13 cellular contexts compared by ENCODE assay signal in genomic region chr9:130766904-130767262, GRCh38.
DNase-seq lines count a peak whose midpoint lies in the region; ATAC-seq, FAIRE-seq and TF ChIP-seq lines count a peak whose summit lies in the region.
"Had no signal": no experiment of that assay in that cellular context is flagged by ENCODE, and none has a peak within 500 bp of the region (broad histone marks: within the 10 kb centered on the region; RNA-seq: fewer than 3 reads in every experiment).

No MANE protein-coding gene starts in this region.

- no peak for TF ChIP-seq CTCF in coronary artery (IDR thresholded peaks at IDR 0.05)

- no peak for FAIRE-seq in H54 (lab: Jason Lieb, UNC)

- no peak for DNase-seq in stimulated activated naive CD8-positive, alpha-beta T cell treated with anti-CD3 and anti-CD28 coated beads, Interleukin-15, Interleukin-2, amounts not matched to agents 100 U/mL and 50 U/mL, for 24 hours
- no peak for DNase-seq in effector memory CD8-positive, alpha-beta T cell
- DNase-seq in naive thymus-derived CD8-positive, alpha-beta T cell: no peak
- DNase-seq in cortex of kidney (lab: John Stamatoyannopoulos, UW) (no peak), coronary artery (ENCODE audit: low spot score) (no peak), H54 (ENCODE audit: insufficient read length, low spot score) (no peak)
- DNase-seq: activated CD4-positive, alpha-beta T cell treated with anti-CD3 and anti-CD28 coated beads, Interleukin-2, amount 10 ng/mL, durations not matched to agents 7 days and 5 days; kidney glomerular epithelial cell; NCI-H226; SHP77 treated with DMSO at 0.1 percent for 48 hours had no signal

- H3K4me1 Mint-ChIP-seq in stimulated activated naive CD8-positive, alpha-beta T cell treated with anti-CD3 and anti-CD28 coated beads, Interleukin-15, Interleukin-2, amounts not matched to agents 100 ng/mL and 50 ng/mL, for 24 hours (ENCODE audit: low read depth): peaks cover 65% of the 10 kb centered on the region
- peaks cover 37 to 53% of the 10 kb centered on the region in 2 donors for H3K4me1 Mint-ChIP-seq in effector memory CD8-positive, alpha-beta T cell (ENCODE audit: low read depth in 2 of 2)
- peaks cover 32 to 64% (median 54%) of the 10 kb centered on the region in 4 donors for H3K4me1 Mint-ChIP-seq in naive thymus-derived CD8-positive, alpha-beta T cell

- H3K27ac Mint-ChIP-seq in stimulated activated naive CD8-positive, alpha-beta T cell treated with anti-CD3 and anti-CD28 coated beads, Interleukin-15, Interleukin-2, amounts not matched to agents 100 ng/mL and 50 ng/mL, for 24 hours: peak overlapping the region; percentile 50
- peak overlapping the region; percentile 75 to 88 for H3K27ac Mint-ChIP-seq in effector memory CD8-positive, alpha-beta T cell
- H3K27ac Mint-ChIP-seq in naive thymus-derived CD8-positive, alpha-beta T cell: peak overlapping the region in 8 of 10 donors; percentile 3 to 71 (median 42)
- H3K27ac Mint-ChIP-seq: activated CD4-positive, alpha-beta T cell treated with anti-CD3 and anti-CD28 coated beads, Interleukin-2, amount 10 ng/mL, durations not matched to agents 7 days and 5 days had no signal

- H3K4me3 ChIP-seq in coronary artery: no peak overlapping the region

- no peak for TF ChIP-seq POLR2A in H54 (IDR thresholded peaks at IDR 0.05; ENCODE audit: low read depth, low read length)

- H3K9me3 Mint-ChIP-seq in stimulated activated naive CD8-positive, alpha-beta T cell treated with anti-CD3 and anti-CD28 coated beads, Interleukin-15, Interleukin-2, amounts not matched to agents 100 ng/mL and 50 ng/mL, for 24 hours: no peaks in the 10 kb centered on the region
- no peaks in the 10 kb centered on the region for H3K9me3 Mint-ChIP-seq in effector memory CD8-positive, alpha-beta T cell
- H3K9me3 Mint-ChIP-seq in naive thymus-derived CD8-positive, alpha-beta T cell: no peaks in the 10 kb centered on the region
- H3K9me3 Mint-ChIP-seq: activated CD4-positive, alpha-beta T cell treated with anti-CD3 and anti-CD28 coated beads, Interleukin-2, amount 10 ng/mL, durations not matched to agents 7 days and 5 days had no signal

- peak overlapping the region in 1 of 2 donors; percentile 59 for H3K27ac ChIP-seq in coronary artery
- H3K27ac ChIP-seq: C4-2B had no signal

- H3K36me3 Mint-ChIP-seq in stimulated activated naive CD8-positive, alpha-beta T cell treated with anti-CD3 and anti-CD28 coated beads, Interleukin-15, Interleukin-2, amounts not matched to agents 100 ng/mL and 50 ng/mL, for 24 hours (ENCODE audit: low read depth): no peaks in the 10 kb centered on the region
- no peaks in the 10 kb centered on the region for H3K36me3 Mint-ChIP-seq in effector memory CD8-positive, alpha-beta T cell (ENCODE audit: insufficient read depth)
- no peaks in the 10 kb centered on the region for H3K36me3 Mint-ChIP-seq in naive thymus-derived CD8-positive, alpha-beta T cell

- no peak for ATAC-seq in stimulated activated naive CD8-positive, alpha-beta T cell treated with anti-CD3 and anti-CD28 coated beads, Interleukin-15, Interleukin-2, amounts not matched to agents 100 U/mL and 50 U/mL, for 24 hours
- ATAC-seq in effector memory CD8-positive, alpha-beta T cell (replicated peaks): no peak
- ATAC-seq in naive thymus-derived CD8-positive, alpha-beta T cell: no peak
- no peak for ATAC-seq in HG03354 (IDR thresholded peaks at IDR 0.05; ENCODE audit: poor library complexity, severe bottlenecking, unreplicated experiment)

- POLR2A ChIA-PET in naive thymus-derived CD8-positive, alpha-beta T cell (lab: Charles Lee): no interaction called here

- H3K4me3 Mint-ChIP-seq in stimulated activated naive CD8-positive, alpha-beta T cell treated with anti-CD3 and anti-CD28 coated beads, Interleukin-15, Interleukin-2, amounts not matched to agents 100 ng/mL and 50 ng/mL, for 24 hours: no peak overlapping the region
- H3K4me3 Mint-ChIP-seq in effector memory CD8-positive, alpha-beta T cell: no peak overlapping the region
- H3K4me3 Mint-ChIP-seq in naive thymus-derived CD8-positive, alpha-beta T cell: peak overlapping the region in 1 of 10 donors; percentile 66
- H3K4me3 Mint-ChIP-seq: activated CD4-positive, alpha-beta T cell treated with anti-CD3 and anti-CD28 coated beads, Interleukin-2, amount 10 ng/mL, durations not matched to agents 7 days and 5 days had no signal

- no peaks in the 10 kb centered on the region for H3K27me3 Mint-ChIP-seq in stimulated activated naive CD8-positive, alpha-beta T cell treated with anti-CD3 and anti-CD28 coated beads, Interleukin-15, Interleukin-2, amounts not matched to agents 100 ng/mL and 50 ng/mL, for 24 hours
- no peaks in the 10 kb centered on the region for H3K27me3 Mint-ChIP-seq in effector memory CD8-positive, alpha-beta T cell
- H3K27me3 Mint-ChIP-seq in naive thymus-derived CD8-positive, alpha-beta T cell: no peaks in the 10 kb centered on the region
- H3K27me3 Mint-ChIP-seq: activated CD4-positive, alpha-beta T cell treated with anti-CD3 and anti-CD28 coated beads, Interleukin-2, amount 10 ng/mL, durations not matched to agents 7 days and 5 days had no signal
